ENCODE assay signal across 13 cellular contexts in genomic region chr5:58407042-58407709, GRCh38. TPM values are rescaled to one million over a fixed set of nuclear protein-coding genes. Genes with fewer than 3 reads are reported as not detected.
DNase-seq lines count a peak whose midpoint lies in the region; ATAC-seq and TF ChIP-seq lines count a peak whose summit lies in the region.
"Had no signal": no experiment of that assay in that cellular context is flagged by ENCODE, and none has a peak within 500 bp of the region (broad histone marks: within the 10 kb centered on the region; RNA-seq: fewer than 3 reads in every experiment).

No MANE protein-coding gene starts in this region.

- no peaks in the 10 kb centered on the region for H3K27me3 Mint-ChIP-seq in chondrocyte (ENCODE audit: low read depth)
- H3K27me3 Mint-ChIP-seq in activated CD4-positive, alpha-beta memory T cell treated with anti-CD3 and anti-CD28 coated beads, Interleukin-2, amount 10 ng/mL, durations not matched to agents 7 days and 5 days, result peaks cover 6% of the 10 kb centered on the region

- H3K27ac Mint-ChIP-seq in chondrocyte (ENCODE audit: unreplicated experiment), result peak overlapping the region; percentile 33
- no peak overlapping the region for H3K27ac Mint-ChIP-seq in activated CD4-positive, alpha-beta memory T cell treated with anti-CD3 and anti-CD28 coated beads, Interleukin-2, amount 10 ng/mL, durations not matched to agents 7 days and 5 days
- H3K27ac Mint-ChIP-seq: CD4-positive, CD25-positive, alpha-beta regulatory T cell had no signal

- no peak overlapping the region for H3K4me3 Mint-ChIP-seq in chondrocyte (ENCODE audit: unreplicated experiment)
- H3K4me3 Mint-ChIP-seq in activated CD4-positive, alpha-beta memory T cell treated with anti-CD3 and anti-CD28 coated beads, Interleukin-2, amount 10 ng/mL, durations not matched to agents 7 days and 5 days, result no peak overlapping the region
- H3K4me3 Mint-ChIP-seq: CD4-positive, CD25-positive, alpha-beta regulatory T cell had no signal

- H3K4me1 ChIP-seq in BE2C, result no peaks in the 10 kb centered on the region
- H3K4me1 ChIP-seq: right atrium auricular region had no signal

- H3K9me3 ChIP-seq in BE2C, result no peaks in the 10 kb centered on the region
- H3K9me3 ChIP-seq: right atrium auricular region, thoracic aorta had no signal

- CTCF ChIA-PET in activated CD4-positive, alpha-beta memory T cell treated with anti-CD3 and anti-CD28 coated beads, Interleukin-2, amount 10 ng/mL, durations not matched to agents 7 days and 5 days (lab: Charles Lee), result no interaction called here

- DNase-seq in AG09319 (ENCODE audit: extremely low read depth, low read depth), result peak; percentile 18
- peak; percentile 83 for DNase-seq in LHCN-M2 (ENCODE audit: low read depth)
- DNase-seq in chondrocyte (ENCODE audit: low spot score), result no peak
- peak; percentile 51 for DNase-seq in kidney epithelial cell (ENCODE audit: low read depth)
- no peak for DNase-seq in hypothalamus (lab: John Stamatoyannopoulos, UW)
- DNase-seq in BE2C, result no peak
- DNase-seq in activated CD4-positive, alpha-beta memory T cell treated with anti-CD3 and anti-CD28 coated beads, Interleukin-2, amount 10 ng/mL, durations not matched to agents 7 days and 5 days, result no peak
- DNase-seq: CD4-positive, CD25-positive, alpha-beta regulatory T cell; NCI-H345; SHP77 treated with DMSO at 0.1 percent for 48 hours had no signal

- H3K27me3 ChIP-seq in kidney epithelial cell (ENCODE audit: control insufficient read depth, insufficient read depth, low read length) (no peaks in the 10 kb centered on the region), BE2C (no peaks in the 10 kb centered on the region)
- H3K27me3 ChIP-seq: right atrium auricular region had no signal

- peaks cover 13% of the 10 kb centered on the region for H3K4me1 Mint-ChIP-seq in chondrocyte (ENCODE audit: low read depth)
- no peaks in the 10 kb centered on the region for H3K4me1 Mint-ChIP-seq in activated CD4-positive, alpha-beta memory T cell treated with anti-CD3 and anti-CD28 coated beads, Interleukin-2, amount 10 ng/mL, durations not matched to agents 7 days and 5 days
- H3K4me1 Mint-ChIP-seq: CD4-positive, CD25-positive, alpha-beta regulatory T cell had no signal

- H3K36me3 ChIP-seq in kidney epithelial cell (ENCODE audit: control insufficient read depth, insufficient read depth, low read length), result no peaks in the 10 kb centered on the region
- H3K36me3 ChIP-seq in BE2C, result no peaks in the 10 kb centered on the region
- H3K36me3 ChIP-seq: right atrium auricular region, thoracic aorta had no signal

- POLR2A ChIA-PET in activated CD4-positive, alpha-beta memory T cell treated with anti-CD3 and anti-CD28 coated beads, Interleukin-2, amount 10 ng/mL, durations not matched to agents 7 days and 5 days (lab: Charles Lee), result no interaction called here

- no peak for ATAC-seq in HG02840 (IDR thresholded peaks at IDR 0.05; ENCODE audit: low FRiP score, unreplicated experiment)

- TF ChIP-seq CTCF in AG09319 (IDR thresholded peaks at IDR 0.05; ENCODE audit: low read depth, low read length) (no peak), chondrocyte (IDR thresholded peaks at IDR 0.05) (no peak), kidney epithelial cell (IDR thresholded peaks at IDR 0.05; ENCODE audit: insufficient read depth, low read length, poor library complexity, severe bottlenecking) (no peak), BE2C (IDR thresholded peaks at IDR 0.05; ENCODE audit: low read depth, low read length) (no peak)

- H3K36me3 Mint-ChIP-seq in chondrocyte (ENCODE audit: low read depth), result no peaks in the 10 kb centered on the region
- no peaks in the 10 kb centered on the region for H3K36me3 Mint-ChIP-seq in activated CD4-positive, alpha-beta memory T cell treated with anti-CD3 and anti-CD28 coated beads, Interleukin-2, amount 10 ng/mL, durations not matched to agents 7 days and 5 days (ENCODE audit: low read depth)
- H3K36me3 Mint-ChIP-seq: CD4-positive, CD25-positive, alpha-beta regulatory T cell had no signal

- H3K9me3 Mint-ChIP-seq in chondrocyte (ENCODE audit: low read depth), result no peaks in the 10 kb centered on the region
- no peaks in the 10 kb centered on the region for H3K9me3 Mint-ChIP-seq in activated CD4-positive, alpha-beta memory T cell treated with anti-CD3 and anti-CD28 coated beads, Interleukin-2, amount 10 ng/mL, durations not matched to agents 7 days and 5 days

- H3K4me3 ChIP-seq in kidney epithelial cell (ENCODE audit: low read depth, low read length) (no peak overlapping the region), BE2C (ENCODE audit: low read depth, low read length) (no peak overlapping the region)
- H3K4me3 ChIP-seq: right atrium auricular region, thoracic aorta had no signal

RNA-seq across cellular contexts. Expression of gene PLK2, which starts 52.7 kb away (rescaled TPM):
- total RNA-seq in LHCN-M2 (2014; rRNA removed), result 230 and 273 TPM in 2 replicates
- polyA plus RNA-seq in LHCN-M2 (2012), result 127 TPM
- total RNA-seq in chondrocyte, result 40.0 to 48.4 TPM (median 46.8 TPM) in 3 replicates
- 245 and 343 TPM in 2 replicates for total RNA-seq in kidney epithelial cell
- 121 TPM for polyA plus RNA-seq in BE2C (2012; ENCODE audit: insufficient read depth, insufficient read length, low read depth)
- total RNA-seq in activated CD4-positive, alpha-beta memory T cell treated with anti-CD3 and anti-CD28 coated beads, Interleukin-2, amount 10 ng/mL, durations not matched to agents 7 days and 5 days, result 1 to 10 TPM; 3.5 to 4.2 TPM

Comparison
In these comparisons a context has a peak if more than half of its experiments do, and no peak if none do; other contexts are left out.
1. DNase-seq: peak in AG09319 (single experiment), LHCN-M2 (single experiment) and kidney epithelial cell (single experiment); none in chondrocyte (single experiment), hypothalamus (0 of 51), BE2C (single experiment) and activated CD4-positive, alpha-beta memory T cell treated with anti-CD3 and anti-CD28 coated beads, Interleukin-2, amount 10 ng/mL, durations not matched to agents 7 days and 5 days (single experiment).